8 cellular contexts compared by ENCODE assay signal in the genomic region with DNA sequence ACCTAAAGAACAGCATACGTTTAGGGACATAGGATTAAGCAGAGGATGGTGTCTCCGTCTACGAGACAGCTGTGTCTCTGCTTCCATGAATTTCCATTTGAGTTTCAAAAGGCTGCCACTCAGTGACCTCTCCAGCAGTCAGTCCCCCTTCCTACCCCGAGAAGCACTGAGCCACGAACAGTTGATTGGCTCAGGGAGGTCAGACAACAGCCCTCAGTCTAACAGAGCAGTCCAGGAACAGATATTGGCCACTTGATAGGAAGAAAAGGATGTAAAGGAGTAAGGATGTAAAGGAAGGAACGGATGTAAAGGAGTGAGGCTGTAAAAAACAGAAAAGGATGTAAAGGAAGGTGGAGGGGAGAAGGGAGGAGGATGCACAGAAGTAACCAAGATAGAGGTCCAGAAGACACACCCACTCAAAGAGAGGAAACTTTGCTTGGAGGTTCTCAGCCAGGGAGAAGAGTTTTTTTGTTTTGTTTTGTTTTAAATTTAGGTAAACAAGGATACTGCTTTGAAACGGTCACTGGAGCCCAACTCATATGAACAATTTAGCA. TPM values are rescaled to one million over a fixed set of nuclear protein-coding genes. Genes with fewer than 3 reads are reported as not detected.
DNase-seq lines count a peak whose midpoint lies in the region; ATAC-seq and TF ChIP-seq lines count a peak whose summit lies in the region.

No MANE protein-coding gene starts in this region.

- H3K27me3 ChIP-seq in HL-60 (ENCODE audit: insufficient read depth, poor library complexity, severe bottlenecking): peaks cover 2% of the 10 kb centered on the region

- peak overlapping the region; percentile 98 for H3K27ac ChIP-seq in HL-60 (replicated peaks)

- no peak for DNase-seq in HL-60 (ENCODE audit: low read depth in 1 of 2, low spot score in 1 of 2)
- peak; percentile 20 for DNase-seq in SK-N-DZ (ENCODE audit: low spot score)
- no peak for DNase-seq in fibroblast of villous mesenchyme (ENCODE audit: low read depth)
- no peak for DNase-seq in skeletal muscle cell (ENCODE audit: low read depth)
- no peak for DNase-seq in NCI-H2196 treated with DMSO at 0.1 percent for 48 hours (lab: John Stamatoyannopoulos, UW; ENCODE audit: unreplicated experiment)
- no peak for DNase-seq in NCI-H2171 (lab: John Stamatoyannopoulos, UW)

- H3K4me3 ChIP-seq in HL-60 (replicated peaks; ENCODE audit: insufficient read depth, low read length): peak overlapping the region; percentile 49
- H3K4me3 ChIP-seq in fibroblast of villous mesenchyme (ENCODE audit: low read depth, low read length): peak overlapping the region; percentile 77
- peak overlapping the region; percentile 73 for H3K4me3 ChIP-seq in skeletal muscle cell (ENCODE audit: low read depth, low read length)

- TF ChIP-seq CTCF in HL-60 (IDR thresholded peaks at IDR 0.05; ENCODE audit: insufficient read depth, low read length) (no peak), fibroblast of villous mesenchyme (IDR thresholded peaks at IDR 0.05; ENCODE audit: insufficient read depth, low read depth, low read length) (no peak)

- no peak for ATAC-seq in HG03457 (IDR thresholded peaks at IDR 0.05; ENCODE audit: unreplicated experiment)
- no peak for ATAC-seq in HG03439 (IDR thresholded peaks at IDR 0.05; ENCODE audit: unreplicated experiment)

RNA-seq across cellular contexts. Expression of gene NR4A3, which starts 3.2 kb away (rescaled TPM):
- polyA plus RNA-seq in SK-N-DZ (2014; cell fraction: cytosol; rRNA removed): 0.14 TPM in 1 of 2 replicates, not detected in the other
- not detected in 2 replicates for polyA plus RNA-seq in SK-N-DZ (2014; cell fraction: nucleus; rRNA removed)
- under 0.01 TPM in 2 replicates for total RNA-seq in fibroblast of villous mesenchyme
